In the genomic region with DNA sequence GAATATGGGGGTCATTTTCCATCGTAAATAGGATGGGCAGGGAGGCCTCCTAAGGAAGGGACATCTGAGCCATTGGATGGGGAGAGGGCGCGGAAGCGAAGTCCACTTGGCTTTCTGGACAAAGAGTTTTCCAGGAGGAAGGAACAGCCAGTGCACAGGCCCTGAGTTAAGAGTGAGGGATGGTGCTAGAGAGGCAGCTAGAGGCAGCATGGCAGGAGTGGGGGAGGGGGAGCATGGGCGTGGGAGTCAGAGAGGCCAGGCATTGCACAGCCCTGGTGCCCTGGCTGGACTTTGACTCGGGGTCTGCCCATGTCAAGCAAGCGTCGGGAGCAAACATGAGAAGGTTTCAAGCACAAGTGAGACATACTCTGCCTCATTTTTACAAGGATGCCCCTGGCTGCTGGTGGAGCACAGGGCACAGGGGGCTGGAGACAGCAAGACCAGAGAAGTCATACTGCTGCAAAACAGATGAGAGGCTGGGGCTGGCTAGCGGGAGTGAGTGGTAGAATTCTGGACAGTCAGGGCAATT, we compare ENCODE assay signal across 1 cellular context.
TF ChIP-seq lines count a peak whose summit lies in the region.

No MANE protein-coding gene starts in this region.

TF ChIP-seq in HepG2, 621 proteins besides CTCF, POLR2A, EP300 and RAD21 (continued from another document and continues in another):
- TF ChIP-seq, protein P1, sequence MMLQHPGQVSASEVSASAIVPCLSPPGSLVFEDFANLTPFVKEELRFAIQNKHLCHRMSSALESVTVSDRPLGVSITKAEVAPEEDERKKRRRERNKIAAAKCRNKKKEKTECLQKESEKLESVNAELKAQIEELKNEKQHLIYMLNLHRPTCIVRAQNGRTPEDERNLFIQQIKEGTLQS (CRISPR knock-in tag; IDR thresholded peaks at IDR 0.05): peak; percentile 21; the same call in 1 of the 2 replicates
- TF ChIP-seq MED1 (CRISPR knock-in tag; IDR thresholded peaks at IDR 0.05) (peak; percentile 75), POLR2AphosphoS2 (IDR thresholded peaks at IDR 0.05; ENCODE audit: low read depth, low read length) (no peak), ZMYM2 (CRISPR knock-in tag; IDR thresholded peaks at IDR 0.05) (peak; percentile 79), KMT2A (CRISPR knock-in tag; IDR thresholded peaks at IDR 0.05) (0 out of 2 replicates have a peak, but pooled peaks have one; percentile 42), FOXO1 (CRISPR knock-in tag; IDR thresholded peaks at IDR 0.05) (peak; percentile 54; the same call in 1 of the 2 replicates), ZNF746 (CRISPR knock-in tag; IDR thresholded peaks at IDR 0.05) (0 out of 2 replicates have a peak, but pooled peaks have one; percentile 71), AKAP8 (CRISPR knock-in tag; IDR thresholded peaks at IDR 0.05) (peak; percentile 71), BORCS8-MEF2B (CRISPR knock-in tag; IDR thresholded peaks at IDR 0.05) (no peak; the same call in 1 of the 2 replicates), ZNF367 (CRISPR knock-in tag; IDR thresholded peaks at IDR 0.05; ENCODE audit: borderline replicate concordance) (no peak), TRIM24 (CRISPR knock-in tag; IDR thresholded peaks at IDR 0.05) (peak; percentile 47; the same call in 1 of the 2 replicates), SMARCE1 (IDR thresholded peaks at IDR 0.05; ENCODE audit: borderline replicate concordance) (no peak), NRL (CRISPR knock-in tag; IDR thresholded peaks at IDR 0.05; ENCODE audit: borderline replicate concordance) (peak; percentile 60; the same call in 1 of the 2 replicates), POGZ (CRISPR knock-in tag; IDR thresholded peaks at IDR 0.05) (peak; percentile 79; the same call in 1 of the 2 replicates), ZFP1 (CRISPR knock-in tag; IDR thresholded peaks at IDR 0.05) (no peak), HNF4G (IDR thresholded peaks at IDR 0.05; ENCODE audit: borderline replicate concordance, low read depth, low read length) (peak; percentile 96), HNF4G (CRISPR knock-in tag; IDR thresholded peaks at IDR 0.05; ENCODE audit: borderline replicate concordance, low read depth) (peak; percentile 96), CHD2 (IDR thresholded peaks at IDR 0.05; ENCODE audit: low read depth, low read length) (peak; percentile 70), SATB2 (CRISPR knock-in tag; IDR thresholded peaks at IDR 0.05) (no peak), ZEB1 (IDR thresholded peaks at IDR 0.05; ENCODE audit: insufficient replicate concordance, low read depth) (no peak), MIER2 (CRISPR knock-in tag; IDR thresholded peaks at IDR 0.05) (peak; percentile 69; the same call in 1 of the 2 replicates), RBM39 (IDR thresholded peaks at IDR 0.05; ENCODE audit: low read depth, low read length, poor library complexity, severe bottlenecking) (peak; percentile 49), ZNF430 (CRISPR knock-in tag; IDR thresholded peaks at IDR 0.05) (peak; percentile 40; the same call in 1 of the 2 replicates), TBX2 (CRISPR knock-in tag; IDR thresholded peaks at IDR 0.05; ENCODE audit: borderline replicate concordance) (0 out of 2 replicates have a peak, but pooled peaks have one; percentile 8), SPEN (CRISPR knock-in tag; IDR thresholded peaks at IDR 0.05; ENCODE audit: low read depth) (peak; percentile 73; the same call in 1 of the 2 replicates), ZNF768 (CRISPR knock-in tag; IDR thresholded peaks at IDR 0.05) (peak; percentile 97), CENPT (CRISPR knock-in tag; IDR thresholded peaks at IDR 0.05; ENCODE audit: low read depth) (no peak), ZFP82 (CRISPR knock-in tag; IDR thresholded peaks at IDR 0.05; ENCODE audit: borderline replicate concordance) (0 out of 2 replicates have a peak, but pooled peaks have one; percentile 36), ZNF317 (CRISPR knock-in tag; IDR thresholded peaks at IDR 0.05) (peak; percentile 69; the same call in 1 of the 2 replicates), SALL1 (CRISPR knock-in tag; IDR thresholded peaks at IDR 0.05) (peak; percentile 85), NCOA1 (CRISPR knock-in tag; IDR thresholded peaks at IDR 0.05) (no peak), ZNF549 (CRISPR knock-in tag; IDR thresholded peaks at IDR 0.05) (no peak), U2AF2 (IDR thresholded peaks at IDR 0.05; ENCODE audit: low read depth, low read length) (no peak), ZNF878 (CRISPR knock-in tag; IDR thresholded peaks at IDR 0.05) (0 out of 2 replicates have a peak, but pooled peaks have one; percentile 26), NPAS2 (CRISPR knock-in tag; IDR thresholded peaks at IDR 0.05; ENCODE audit: borderline replicate concordance) (no peak)
- TF ChIP-seq, protein P2, sequence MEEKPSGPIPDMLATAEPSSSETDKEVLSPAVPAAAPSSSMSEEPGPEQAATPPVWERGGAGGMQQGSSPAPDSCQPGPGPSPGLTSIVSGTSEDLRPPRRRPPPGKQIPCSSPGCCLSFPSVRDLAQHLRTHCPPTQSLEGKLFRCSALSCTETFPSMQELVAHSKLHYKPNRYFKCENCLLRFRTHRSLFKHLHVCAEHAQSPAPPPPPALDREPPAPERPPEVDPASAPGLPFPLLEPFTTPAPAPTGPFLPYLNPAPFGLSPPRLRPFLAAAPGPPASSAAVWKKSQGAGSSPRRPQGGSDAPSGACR (CRISPR knock-in tag; IDR thresholded peaks at IDR 0.05): no peak
- TF ChIP-seq, protein P3, sequence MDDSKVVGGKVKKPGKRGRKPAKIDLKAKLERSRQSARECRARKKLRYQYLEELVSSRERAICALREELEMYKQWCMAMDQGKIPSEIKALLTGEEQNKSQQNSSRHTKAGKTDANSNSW (CRISPR knock-in tag; IDR thresholded peaks at IDR 0.05; ENCODE audit: borderline replicate concordance): no peak
- TF ChIP-seq, protein P4, sequence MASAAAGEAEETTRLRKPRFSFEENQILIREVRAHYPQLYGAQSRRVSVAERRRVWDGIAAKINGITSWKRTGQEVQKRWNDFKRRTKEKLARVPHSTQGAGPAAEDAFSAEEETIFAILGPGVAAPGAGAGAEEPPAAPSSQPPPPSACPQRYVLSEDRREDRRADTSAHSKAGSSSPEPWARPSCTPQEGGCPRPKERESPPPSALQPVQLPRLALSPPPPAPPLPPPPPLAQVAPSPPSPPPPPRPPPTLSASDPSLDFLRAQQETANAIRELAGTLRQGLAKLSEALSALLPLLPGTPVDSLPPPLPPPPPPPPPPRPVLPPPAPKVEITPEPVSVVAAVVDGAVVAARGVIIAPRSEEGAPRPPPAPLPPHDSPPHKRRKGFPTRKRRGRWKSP (CRISPR knock-in tag; IDR thresholded peaks at IDR 0.05): no peak
- TF ChIP-seq, protein P5, sequence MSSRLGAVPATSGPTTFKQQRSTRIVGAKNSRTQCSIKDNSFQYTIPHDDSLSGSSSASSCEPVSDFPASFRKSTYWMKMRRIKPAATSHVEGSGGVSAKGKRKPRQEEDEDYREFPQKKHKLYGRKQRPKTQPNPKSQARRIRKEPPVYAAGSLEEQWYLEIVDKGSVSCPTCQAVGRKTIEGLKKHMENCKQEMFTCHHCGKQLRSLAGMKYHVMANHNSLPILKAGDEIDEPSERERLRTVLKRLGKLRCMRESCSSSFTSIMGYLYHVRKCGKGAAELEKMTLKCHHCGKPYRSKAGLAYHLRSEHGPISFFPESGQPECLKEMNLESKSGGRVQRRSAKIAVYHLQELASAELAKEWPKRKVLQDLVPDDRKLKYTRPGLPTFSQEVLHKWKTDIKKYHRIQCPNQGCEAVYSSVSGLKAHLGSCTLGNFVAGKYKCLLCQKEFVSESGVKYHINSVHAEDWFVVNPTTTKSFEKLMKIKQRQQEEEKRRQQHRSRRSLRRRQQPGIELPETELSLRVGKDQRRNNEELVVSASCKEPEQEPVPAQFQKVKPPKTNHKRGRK (CRISPR knock-in tag; IDR thresholded peaks at IDR 0.05): no peak
- TF ChIP-seq, protein P6, sequence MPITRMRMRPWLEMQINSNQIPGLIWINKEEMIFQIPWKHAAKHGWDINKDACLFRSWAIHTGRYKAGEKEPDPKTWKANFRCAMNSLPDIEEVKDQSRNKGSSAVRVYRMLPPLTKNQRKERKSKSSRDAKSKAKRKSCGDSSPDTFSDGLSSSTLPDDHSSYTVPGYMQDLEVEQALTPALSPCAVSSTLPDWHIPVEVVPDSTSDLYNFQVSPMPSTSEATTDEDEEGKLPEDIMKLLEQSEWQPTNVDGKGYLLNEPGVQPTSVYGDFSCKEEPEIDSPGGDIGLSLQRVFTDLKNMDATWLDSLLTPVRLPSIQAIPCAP (CRISPR knock-in tag; IDR thresholded peaks at IDR 0.05; ENCODE audit: low read depth): no peak
- TF ChIP-seq, protein P7, sequence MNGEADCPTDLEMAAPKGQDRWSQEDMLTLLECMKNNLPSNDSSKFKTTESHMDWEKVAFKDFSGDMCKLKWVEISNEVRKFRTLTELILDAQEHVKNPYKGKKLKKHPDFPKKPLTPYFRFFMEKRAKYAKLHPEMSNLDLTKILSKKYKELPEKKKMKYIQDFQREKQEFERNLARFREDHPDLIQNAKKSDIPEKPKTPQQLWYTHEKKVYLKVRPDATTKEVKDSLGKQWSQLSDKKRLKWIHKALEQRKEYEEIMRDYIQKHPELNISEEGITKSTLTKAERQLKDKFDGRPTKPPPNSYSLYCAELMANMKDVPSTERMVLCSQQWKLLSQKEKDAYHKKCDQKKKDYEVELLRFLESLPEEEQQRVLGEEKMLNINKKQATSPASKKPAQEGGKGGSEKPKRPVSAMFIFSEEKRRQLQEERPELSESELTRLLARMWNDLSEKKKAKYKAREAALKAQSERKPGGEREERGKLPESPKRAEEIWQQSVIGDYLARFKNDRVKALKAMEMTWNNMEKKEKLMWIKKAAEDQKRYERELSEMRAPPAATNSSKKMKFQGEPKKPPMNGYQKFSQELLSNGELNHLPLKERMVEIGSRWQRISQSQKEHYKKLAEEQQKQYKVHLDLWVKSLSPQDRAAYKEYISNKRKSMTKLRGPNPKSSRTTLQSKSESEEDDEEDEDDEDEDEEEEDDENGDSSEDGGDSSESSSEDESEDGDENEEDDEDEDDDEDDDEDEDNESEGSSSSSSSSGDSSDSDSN (CRISPR knock-in tag; IDR thresholded peaks at IDR 0.05): peak; percentile 39; the same call in 1 of the 2 replicates
- TF ChIP-seq, protein P8, sequence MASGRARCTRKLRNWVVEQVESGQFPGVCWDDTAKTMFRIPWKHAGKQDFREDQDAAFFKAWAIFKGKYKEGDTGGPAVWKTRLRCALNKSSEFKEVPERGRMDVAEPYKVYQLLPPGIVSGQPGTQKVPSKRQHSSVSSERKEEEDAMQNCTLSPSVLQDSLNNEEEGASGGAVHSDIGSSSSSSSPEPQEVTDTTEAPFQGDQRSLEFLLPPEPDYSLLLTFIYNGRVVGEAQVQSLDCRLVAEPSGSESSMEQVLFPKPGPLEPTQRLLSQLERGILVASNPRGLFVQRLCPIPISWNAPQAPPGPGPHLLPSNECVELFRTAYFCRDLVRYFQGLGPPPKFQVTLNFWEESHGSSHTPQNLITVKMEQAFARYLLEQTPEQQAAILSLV (CRISPR knock-in tag; IDR thresholded peaks at IDR 0.05; ENCODE audit: borderline replicate concordance): 0 out of 2 replicates have a peak, but pooled peaks have one; percentile 57
- TF ChIP-seq, protein P9, sequence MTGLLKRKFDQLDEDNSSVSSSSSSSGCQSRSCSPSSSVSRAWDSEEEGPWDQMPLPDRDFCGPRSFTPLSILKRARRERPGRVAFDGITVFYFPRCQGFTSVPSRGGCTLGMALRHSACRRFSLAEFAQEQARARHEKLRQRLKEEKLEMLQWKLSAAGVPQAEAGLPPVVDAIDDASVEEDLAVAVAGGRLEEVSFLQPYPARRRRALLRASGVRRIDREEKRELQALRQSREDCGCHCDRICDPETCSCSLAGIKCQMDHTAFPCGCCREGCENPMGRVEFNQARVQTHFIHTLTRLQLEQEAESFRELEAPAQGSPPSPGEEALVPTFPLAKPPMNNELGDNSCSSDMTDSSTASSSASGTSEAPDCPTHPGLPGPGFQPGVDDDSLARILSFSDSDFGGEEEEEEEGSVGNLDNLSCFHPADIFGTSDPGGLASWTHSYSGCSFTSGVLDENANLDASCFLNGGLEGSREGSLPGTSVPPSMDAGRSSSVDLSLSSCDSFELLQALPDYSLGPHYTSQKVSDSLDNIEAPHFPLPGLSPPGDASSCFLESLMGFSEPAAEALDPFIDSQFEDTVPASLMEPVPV (CRISPR knock-in tag; IDR thresholded peaks at IDR 0.05): peak; percentile 28; the same call in 1 of the 2 replicates
- TF ChIP-seq, protein P10, sequence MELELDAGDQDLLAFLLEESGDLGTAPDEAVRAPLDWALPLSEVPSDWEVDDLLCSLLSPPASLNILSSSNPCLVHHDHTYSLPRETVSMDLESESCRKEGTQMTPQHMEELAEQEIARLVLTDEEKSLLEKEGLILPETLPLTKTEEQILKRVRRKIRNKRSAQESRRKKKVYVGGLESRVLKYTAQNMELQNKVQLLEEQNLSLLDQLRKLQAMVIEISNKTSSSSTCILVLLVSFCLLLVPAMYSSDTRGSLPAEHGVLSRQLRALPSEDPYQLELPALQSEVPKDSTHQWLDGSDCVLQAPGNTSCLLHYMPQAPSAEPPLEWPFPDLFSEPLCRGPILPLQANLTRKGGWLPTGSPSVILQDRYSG (CRISPR knock-in tag; IDR thresholded peaks at IDR 0.05): no peak
- TF ChIP-seq, protein P11, sequence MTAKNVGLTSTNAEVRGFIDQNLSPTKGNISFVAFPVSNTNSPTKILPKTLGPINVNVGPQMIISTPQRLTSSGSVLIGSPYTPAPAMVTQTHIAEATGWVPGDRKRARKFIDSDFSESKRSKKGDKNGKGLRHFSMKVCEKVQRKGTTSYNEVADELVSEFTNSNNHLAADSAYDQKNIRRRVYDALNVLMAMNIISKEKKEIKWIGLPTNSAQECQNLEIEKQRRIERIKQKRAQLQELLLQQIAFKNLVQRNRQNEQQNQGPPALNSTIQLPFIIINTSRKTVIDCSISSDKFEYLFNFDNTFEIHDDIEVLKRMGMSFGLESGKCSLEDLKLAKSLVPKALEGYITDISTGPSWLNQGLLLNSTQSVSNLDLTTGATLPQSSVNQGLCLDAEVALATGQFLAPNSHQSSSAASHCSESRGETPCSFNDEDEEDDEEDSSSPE (CRISPR knock-in tag; IDR thresholded peaks at IDR 0.05): no peak; the same call in 1 of the 2 replicates
- TF ChIP-seq, protein P12, sequence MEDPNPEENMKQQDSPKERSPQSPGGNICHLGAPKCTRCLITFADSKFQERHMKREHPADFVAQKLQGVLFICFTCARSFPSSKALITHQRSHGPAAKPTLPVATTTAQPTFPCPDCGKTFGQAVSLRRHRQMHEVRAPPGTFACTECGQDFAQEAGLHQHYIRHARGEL (CRISPR knock-in tag; IDR thresholded peaks at IDR 0.05): 0 out of 2 replicates have a peak, but pooled peaks have one; percentile 23
